ENCODE assay signal across 8 cellular contexts in genomic region chr5:123089971-123090640, GRCh38. TPM values are rescaled to one million over a fixed set of nuclear protein-coding genes. Genes with fewer than 3 reads are reported as not detected.
DNase-seq lines count a peak whose midpoint lies in the region; ATAC-seq and TF ChIP-seq lines count a peak whose summit lies in the region.

No MANE protein-coding gene starts in this region.

- H3K36me3 ChIP-seq in skeletal muscle satellite cell (ENCODE audit: insufficient read depth, low read length), result no peaks in the 10 kb centered on the region

- H3K27me3 ChIP-seq in skeletal muscle satellite cell (ENCODE audit: control insufficient read depth, insufficient read depth, low read length), result peaks cover 95% of the 10 kb centered on the region

- H3K9ac ChIP-seq in skeletal muscle satellite cell (ENCODE audit: low read depth, low read length), result no peak overlapping the region

- peaks cover 34% of the 10 kb centered on the region for H3K4me1 ChIP-seq in skeletal muscle satellite cell (ENCODE audit: control insufficient read depth, insufficient read depth, low read length)

- ATAC-seq in Right ventricle myocardium inferior, result peak; percentile 35
- ATAC-seq in SK-N-SH treated with all-trans-retinoic acid at 6 μM for 48 hours, result peak; percentile 19
- ATAC-seq in left cardiac atrium, result peak; percentile 60 to 82
- ATAC-seq in HG02623 (IDR thresholded peaks at IDR 0.05; ENCODE audit: unreplicated experiment), result no peak
- no peak for ATAC-seq in HG03175 (IDR thresholded peaks at IDR 0.05; ENCODE audit: unreplicated experiment)
- no peak for ATAC-seq in GM21515 (IDR thresholded peaks at IDR 0.05; ENCODE audit: unreplicated experiment)

- intact Hi-C loops in Right ventricle myocardium inferior (cut with DNase I) (no loop called here), cardiac septum (cut with DNase I) (loop anchor here (5.0 kb wide), 1 partner anchor 53 kb away; the partner anchor contains the start of gene PPIC), left cardiac atrium (cut with DNase I) (no loop called here)

- peak overlapping the region; percentile 69 for H3K4me3 ChIP-seq in skeletal muscle satellite cell (ENCODE audit: low read length)

- H3K9me3 ChIP-seq in skeletal muscle satellite cell (replicated peaks; ENCODE audit: low read length), result no peaks in the 10 kb centered on the region

- DNase-seq in Right ventricle myocardium inferior (ENCODE audit: missing footprints) (no peak), cardiac septum (ENCODE audit: low spot score) (no peak), left cardiac atrium (peak; percentile 55)

- peak overlapping the region; percentile 93 for H3K4me2 ChIP-seq in skeletal muscle satellite cell (ENCODE audit: low read length)

TF ChIP-seq in SK-N-SH treated with all-trans-retinoic acid at 6 μM for 48 hours, 23 proteins besides CTCF, POLR2A, EP300 and RAD21:
- TF ChIP-seq ZFP30 (CRISPR knock-in tag; IDR thresholded peaks at IDR 0.05) (no peak), TSHZ2 (CRISPR knock-in tag; IDR thresholded peaks at IDR 0.05) (no peak), SNAI2 (CRISPR knock-in tag; IDR thresholded peaks at IDR 0.05) (no peak), PATZ1 (CRISPR knock-in tag; IDR thresholded peaks at IDR 0.05; ENCODE audit: borderline replicate concordance) (no peak), GLIS3 (CRISPR knock-in tag; IDR thresholded peaks at IDR 0.05) (no peak), PPARA (CRISPR knock-in tag; IDR thresholded peaks at IDR 0.05; ENCODE audit: borderline replicate concordance) (no peak), ZC3H10 (CRISPR knock-in tag; IDR thresholded peaks at IDR 0.05) (no peak), ZNF70 (CRISPR knock-in tag; IDR thresholded peaks at IDR 0.05) (no peak)

RNA-seq across cellular contexts. Expression of gene PRDM6, which starts 1.1 kb away (rescaled TPM):
- total RNA-seq in Right ventricle myocardium inferior (0.81 TPM), cardiac septum (1.6 TPM), left cardiac atrium (1 to 10 TPM in 1 of 2 donors, under 1 TPM in 1; 0.97 to 1.9 TPM)
- total RNA-seq in skeletal muscle satellite cell (2012; rRNA removed), result under 0.01 TPM in 2 replicates

RNA-seq across cellular contexts. Expression of gene PPIC, which starts 53.6 kb away (rescaled TPM):
- 46.0 TPM for total RNA-seq in Right ventricle myocardium inferior
- total RNA-seq in cardiac septum, result 40.0 TPM
- 10 to 100 TPM; 50.6 to 53.4 TPM for total RNA-seq in left cardiac atrium
- 19.4 and 20.8 TPM in 2 replicates for total RNA-seq in skeletal muscle satellite cell (2012; rRNA removed)

Comparison
In these comparisons a context has a peak if more than half of its experiments do, and no peak if none do; other contexts are left out.
1. ATAC-seq: peak in Right ventricle myocardium inferior (single experiment), SK-N-SH treated with all-trans-retinoic acid at 6 μM for 48 hours (single experiment) and left cardiac atrium (2 of 2); none in HG02623 (single experiment), HG03175 (single experiment) and GM21515 (single experiment).